Comparison of ENCODE assay signal across 19 cellular contexts in the genomic region with DNA sequence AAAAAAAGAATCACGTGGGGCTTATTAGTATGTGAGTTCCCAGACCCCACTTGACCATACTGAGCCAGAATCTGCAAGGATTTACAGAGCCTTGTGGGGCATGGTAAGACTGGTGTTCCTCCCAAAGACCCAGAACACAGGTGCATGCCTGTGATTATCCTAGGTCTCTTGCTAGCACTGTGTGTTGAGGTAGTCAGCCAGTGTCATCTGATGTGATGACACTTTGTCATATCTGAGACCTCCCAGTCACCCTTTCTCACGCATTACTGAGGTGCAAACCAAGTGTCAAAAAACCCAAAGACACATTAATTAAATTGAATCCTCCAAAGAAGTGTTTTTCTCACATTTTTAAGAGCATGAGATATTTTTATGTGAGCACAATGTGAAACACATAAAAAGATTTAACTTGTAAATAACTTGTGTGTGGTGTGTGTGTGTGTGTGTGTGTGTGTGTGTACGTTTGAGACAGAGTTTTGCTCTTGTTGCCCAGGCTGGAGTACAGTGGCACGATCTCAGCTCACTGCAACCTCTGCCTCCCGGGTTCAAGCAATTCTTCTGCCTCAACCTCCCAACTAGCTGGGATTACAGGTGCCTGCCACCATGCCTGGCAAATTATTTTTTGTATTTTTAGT.
A peak's percentile ranks its signal among the peaks of the same experiment; 100 is the strongest.
DNase-seq lines count a peak whose midpoint lies in the region; ATAC-seq, FAIRE-seq and TF ChIP-seq lines count a peak whose summit lies in the region.
"Had no signal": no experiment of that assay in that cellular context is flagged by ENCODE, and none has a peak within 500 bp of the region (broad histone marks: within the 10 kb centered on the region; RNA-seq: fewer than 3 reads in every experiment).

No MANE protein-coding gene starts in this region.

- DNase-seq in H54 (ENCODE audit: insufficient read length, low spot score) (no peak), NCI-H1436 treated with DMSO at 0.1 percent for 48 hours (lab: John Stamatoyannopoulos, UW) (no peak)
- peak in 1 of 2 donors; percentile 17 for DNase-seq in central memory CD8-positive, alpha-beta T cell (ENCODE audit: low spot score in 2 of 2)
- no peak for DNase-seq in naive thymus-derived CD4-positive, alpha-beta T cell
- no peak for DNase-seq in stimulated activated effector memory CD8-positive, alpha-beta T cell treated with anti-CD3 and anti-CD28 coated beads, Interleukin-12 subunit alpha, Interleukin-12 subunit beta, amount 100 ng/mL, for 72 hours (ENCODE audit: low spot score in 2 of 2)
- DNase-seq in activated CD8-positive, alpha-beta memory T cell treated with anti-CD3 and anti-CD28 coated beads for 24 hours, result no peak
- DNase-seq in activated naive CD4-positive, alpha-beta T cell treated with anti-CD3 and anti-CD28 coated beads, Interleukin-2, amount 50 U/mL, for 16 hours, result no peak
- DNase-seq: 8988T; ACHN; AML-193; C1 segment of cervical spinal cord; Caco-2; CD4-positive, alpha-beta memory T cell; DMS153; DND-41; HCEC 1CT had no signal

- H3K4me1 Mint-ChIP-seq in central memory CD8-positive, alpha-beta T cell, result no peaks in the 10 kb centered on the region
- peaks cover 0 to 2% (median 0%) of the 10 kb centered on the region in 7 donors for H3K4me1 Mint-ChIP-seq in naive thymus-derived CD4-positive, alpha-beta T cell
- H3K4me1 Mint-ChIP-seq in stimulated activated effector memory CD8-positive, alpha-beta T cell treated with anti-CD3 and anti-CD28 coated beads, Interleukin-12 subunit alpha, Interleukin-12 subunit beta, amount 100 ng/mL, for 72 hours, result no peaks in the 10 kb centered on the region
- H3K4me1 Mint-ChIP-seq: CD4-positive, alpha-beta memory T cell had no signal

- peak; percentile 23 for FAIRE-seq in H54 (lab: Jason Lieb, UNC)
- FAIRE-seq: A549, G401.6 had no signal

- H3K4me3 Mint-ChIP-seq in central memory CD8-positive, alpha-beta T cell, result no peak overlapping the region
- H3K4me3 Mint-ChIP-seq in naive thymus-derived CD4-positive, alpha-beta T cell, result no peak overlapping the region
- no peak overlapping the region for H3K4me3 Mint-ChIP-seq in stimulated activated effector memory CD8-positive, alpha-beta T cell treated with anti-CD3 and anti-CD28 coated beads, Interleukin-12 subunit alpha, Interleukin-12 subunit beta, amount 100 ng/mL, for 72 hours
- H3K4me3 Mint-ChIP-seq: CD4-positive, alpha-beta memory T cell; GM23338 had no signal

- no peak overlapping the region for H3K27ac ChIP-seq in naive thymus-derived CD4-positive, alpha-beta T cell (ENCODE audit: low read depth, low read length)
- H3K27ac ChIP-seq: A549 had no signal

- H3K4me3 ChIP-seq in naive thymus-derived CD4-positive, alpha-beta T cell (ENCODE audit: low read length), result no peak overlapping the region
- H3K4me3 ChIP-seq: A549, GM23338 had no signal

- intact Hi-C loops in naive thymus-derived CD4-positive, alpha-beta T cell (cut with micrococcal nuclease), result no loop called here

- CTCF ChIA-PET in naive thymus-derived CD4-positive, alpha-beta T cell (lab: Charles Lee), result no interaction called here

- no peaks in the 10 kb centered on the region for H3K9me3 Mint-ChIP-seq in central memory CD8-positive, alpha-beta T cell
- peaks cover 0 to 6% (median 0%) of the 10 kb centered on the region in 11 donors for H3K9me3 Mint-ChIP-seq in naive thymus-derived CD4-positive, alpha-beta T cell
- no peaks in the 10 kb centered on the region for H3K9me3 Mint-ChIP-seq in stimulated activated effector memory CD8-positive, alpha-beta T cell treated with anti-CD3 and anti-CD28 coated beads, Interleukin-12 subunit alpha, Interleukin-12 subunit beta, amount 100 ng/mL, for 72 hours
- H3K9me3 Mint-ChIP-seq: GM23338 had no signal

- no peak overlapping the region for H3K27ac Mint-ChIP-seq in central memory CD8-positive, alpha-beta T cell (ENCODE audit: low read depth)
- H3K27ac Mint-ChIP-seq in naive thymus-derived CD4-positive, alpha-beta T cell, result no peak overlapping the region
- no peak overlapping the region for H3K27ac Mint-ChIP-seq in stimulated activated effector memory CD8-positive, alpha-beta T cell treated with anti-CD3 and anti-CD28 coated beads, Interleukin-12 subunit alpha, Interleukin-12 subunit beta, amount 100 ng/mL, for 72 hours
- H3K27ac Mint-ChIP-seq: CD4-positive, alpha-beta memory T cell; GM23338 had no signal

- no peaks in the 10 kb centered on the region for H3K36me3 ChIP-seq in naive thymus-derived CD4-positive, alpha-beta T cell (ENCODE audit: control insufficient read depth in 2 of 3, insufficient read depth in 3 of 3, low read length in 3 of 3)

- H3K9me3 ChIP-seq in naive thymus-derived CD4-positive, alpha-beta T cell (ENCODE audit: control insufficient read depth in 2 of 3, low read length in 3 of 3), result no peaks in the 10 kb centered on the region
- H3K9me3 ChIP-seq: A549, Caco-2 had no signal

- no peaks in the 10 kb centered on the region for H3K27me3 Mint-ChIP-seq in central memory CD8-positive, alpha-beta T cell
- peaks cover 0 to 4% (median 0%) of the 10 kb centered on the region in 5 donors for H3K27me3 Mint-ChIP-seq in naive thymus-derived CD4-positive, alpha-beta T cell

- POLR2A ChIA-PET in naive thymus-derived CD4-positive, alpha-beta T cell (lab: Charles Lee), result no interaction called here

- peak; percentile 93 for ATAC-seq in central memory CD8-positive, alpha-beta T cell (replicated peaks; ENCODE audit: extremely low read depth, poor library complexity, severe bottlenecking)
- ATAC-seq in naive thymus-derived CD4-positive, alpha-beta T cell, result peak; percentile 65
- ATAC-seq in stimulated activated effector memory CD8-positive, alpha-beta T cell treated with anti-CD3 and anti-CD28 coated beads, Interleukin-12 subunit alpha, Interleukin-12 subunit beta, amount 100 ng/mL, for 72 hours, result peak; percentile 56
- ATAC-seq: A549, GM23338 had no signal

- TF ChIP-seq POLR2A in H54 (IDR thresholded peaks at IDR 0.05; ENCODE audit: low read depth, low read length), result no peak

- peaks cover 2% of the 10 kb centered on the region for H3K36me3 Mint-ChIP-seq in central memory CD8-positive, alpha-beta T cell (ENCODE audit: insufficient read depth)
- H3K36me3 Mint-ChIP-seq in naive thymus-derived CD4-positive, alpha-beta T cell, result no peaks in the 10 kb centered on the region
- no peaks in the 10 kb centered on the region for H3K36me3 Mint-ChIP-seq in stimulated activated effector memory CD8-positive, alpha-beta T cell treated with anti-CD3 and anti-CD28 coated beads, Interleukin-12 subunit alpha, Interleukin-12 subunit beta, amount 100 ng/mL, for 72 hours
- H3K36me3 Mint-ChIP-seq: CD4-positive, alpha-beta memory T cell had no signal

- H3K27me3 ChIP-seq in naive thymus-derived CD4-positive, alpha-beta T cell (ENCODE audit: control insufficient read depth in 2 of 2, insufficient read depth in 2 of 2, low read length in 2 of 2), result no peaks in the 10 kb centered on the region

- no peaks in the 10 kb centered on the region for H3K4me1 ChIP-seq in naive thymus-derived CD4-positive, alpha-beta T cell (ENCODE audit: control insufficient read depth in 2 of 2, insufficient read depth in 2 of 2, low read length in 2 of 2)
- H3K4me1 ChIP-seq: Caco-2 had no signal
